ENCODE assay signal across 15 cellular contexts in the genomic region with DNA sequence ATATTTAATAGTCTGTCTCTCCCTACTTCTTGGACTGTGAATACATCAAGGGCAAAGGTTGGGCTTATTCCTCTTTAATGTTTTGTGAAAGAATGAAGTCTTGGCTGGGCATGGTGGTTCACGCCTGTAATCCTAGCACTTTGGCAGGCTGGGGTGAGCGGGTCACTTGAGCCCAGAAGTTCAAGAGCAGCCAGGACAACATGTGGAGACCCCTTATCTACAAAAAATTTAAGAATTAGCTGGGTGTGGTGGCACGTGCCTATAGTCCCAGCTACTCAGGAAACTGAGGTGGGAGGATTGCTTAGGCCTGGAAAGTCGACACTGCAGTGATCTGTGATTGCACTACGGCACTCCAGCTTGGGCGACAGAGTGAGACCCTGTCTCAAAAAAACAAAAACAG. TPM values are rescaled to one million over a fixed set of nuclear protein-coding genes. Genes with fewer than 3 reads are reported as not detected.
DNase-seq lines count a peak whose midpoint lies in the region; ATAC-seq, FAIRE-seq and TF ChIP-seq lines count a peak whose summit lies in the region.
"Had no signal": no experiment of that assay in that cellular context is flagged by ENCODE, and none has a peak within 500 bp of the region (broad histone marks: within the 10 kb centered on the region; RNA-seq: fewer than 3 reads in every experiment).

No MANE protein-coding gene starts in this region.

- TF ChIP-seq CTCF in Panc1 (IDR thresholded peaks at IDR 0.05) (no peak), body of pancreas (IDR thresholded peaks at IDR 0.05) (no peak)

- no peaks in the 10 kb centered on the region for H3K9me3 Mint-ChIP-seq in natural killer cell treated with Interleukin-12 subunit alpha and Interleukin-12 subunit beta and Interleukin-15 and Interleukin-18, amount 100 ng/mL, for 72 hours
- H3K9me3 Mint-ChIP-seq: GM23338 had no signal

- CTCF ChIA-PET in Panc1 (lab: Charles Lee), result interaction anchor here (0.6 to 0.7 kb wide), 3 partner anchors 75 to 1498 kb away, joined by 3 to 4 read pairs (median 4); no protein-coding TSS in a partner anchor

- no peak overlapping the region for H3K4me3 Mint-ChIP-seq in natural killer cell treated with Interleukin-12 subunit alpha and Interleukin-12 subunit beta and Interleukin-15 and Interleukin-18, amount 100 ng/mL, for 72 hours
- H3K4me3 Mint-ChIP-seq: GM23338 had no signal

- peaks cover 33% of the 10 kb centered on the region for H3K4me1 ChIP-seq in Panc1 (ENCODE audit: control insufficient read depth, insufficient read depth, low read length)
- H3K4me1 ChIP-seq in body of pancreas, result peaks cover 31% of the 10 kb centered on the region
- H3K4me1 ChIP-seq in small intestine (ENCODE audit: control insufficient read depth in 2 of 2, insufficient read depth in 1 of 2, low read depth in 1 of 2, low read length in 1 of 2), result peaks cover 6 to 14% of the 10 kb centered on the region in 2 donors

- BruUV-seq in Panc1 (replicated peaks; lab: Mats Ljungman, UMichigan), result no TSS peak

- H3K9me3 ChIP-seq in Panc1 (ENCODE audit: control insufficient read depth, insufficient read depth, low read depth, low read length) (no peaks in the 10 kb centered on the region), body of pancreas (no peaks in the 10 kb centered on the region), small intestine (ENCODE audit: control insufficient read depth, low read depth) (no peaks in the 10 kb centered on the region)

- H3K36me3 ChIP-seq in Panc1 (ENCODE audit: control insufficient read depth, insufficient read depth, low read length), result no peaks in the 10 kb centered on the region
- H3K36me3 ChIP-seq in body of pancreas (replicated peaks in 1 of 2; ENCODE audit: insufficient read depth in 1 of 2, low read depth in 2 of 2), result no peaks in the 10 kb centered on the region
- no peaks in the 10 kb centered on the region for H3K36me3 ChIP-seq in small intestine (ENCODE audit: control insufficient read depth in 2 of 2, insufficient read depth in 2 of 2, low read length in 2 of 2)

- ATAC-seq in Panc1 (no peak), body of pancreas (peak; percentile 18), HG03045 (IDR thresholded peaks at IDR 0.05; ENCODE audit: unreplicated experiment) (no peak), GM21515 (IDR thresholded peaks at IDR 0.05; ENCODE audit: unreplicated experiment) (no peak)
- ATAC-seq in natural killer cell treated with Interleukin-12 subunit alpha and Interleukin-12 subunit beta and Interleukin-15 and Interleukin-18, amount 100 ng/mL, for 72 hours, result no peak
- ATAC-seq: GM23338 had no signal

- H3K4me1 Mint-ChIP-seq in natural killer cell treated with Interleukin-12 subunit alpha and Interleukin-12 subunit beta and Interleukin-15 and Interleukin-18, amount 100 ng/mL, for 72 hours (ENCODE audit: low read depth in 2 of 2), result peaks cover 9 to 11% of the 10 kb centered on the region in 2 donors

- H3K27me3 Mint-ChIP-seq in natural killer cell treated with Interleukin-12 subunit alpha and Interleukin-12 subunit beta and Interleukin-15 and Interleukin-18, amount 100 ng/mL, for 72 hours, result no peaks in the 10 kb centered on the region

- in situ Hi-C loops in Panc1 (cut with HindIII; ENCODE audit: low pct_unique_long_range_greater_than_20kb, low sequenced_read_pairs), result no loop called here

- POLR2A ChIA-PET in Panc1 (lab: Charles Lee), result no interaction called here

- 56 to 60% methylated on average over 6 of the region's 6 CpGs for WGBS in body of pancreas, 2 donors
- WGBS in small intestine, 3 donors, result 32 to 66% (median 40%) methylated on average over 6 of the region's 6 CpGs

- DNase-seq in Panc1 (ENCODE audit: low read depth, low spot score), result no peak
- DNase-seq in body of pancreas, result no peak
- DNase-seq in left kidney (ENCODE audit: low read depth, low spot score), result peak; percentile 34
- DNase-seq in small intestine, result no peak
- DNase-seq in natural killer cell treated with Interleukin-12 subunit alpha and Interleukin-12 subunit beta and Interleukin-15 and Interleukin-18, amount 100 ng/mL, for 72 hours (ENCODE audit: low spot score), result no peak
- DNase-seq: COR-L47; GDM1; HCEC 1CT; NCI-H1105; NCI-H2081 treated with DMSO at 0.1 percent for 48 hours; NK-92 treated with Interleukin-12 subunit alpha and Interleukin-12 subunit beta, amount 100 ng/mL, for 24 hours; Right ventricle myocardium superior had no signal

- no peak overlapping the region for H3K27ac Mint-ChIP-seq in natural killer cell treated with Interleukin-12 subunit alpha and Interleukin-12 subunit beta and Interleukin-15 and Interleukin-18, amount 100 ng/mL, for 72 hours
- H3K27ac Mint-ChIP-seq: GM23338 had no signal

- H3K27ac ChIP-seq in Panc1 (ENCODE audit: low read length) (peak overlapping the region; percentile 26; the same call in 1 of the 2 replicates), body of pancreas (peak overlapping the region; percentile 13 to 73 (median 59)), small intestine (ENCODE audit: low read depth in 1 of 2, low read length in 1 of 2) (peak overlapping the region; percentile 69 to 78)

- no peak for FAIRE-seq in small intestine (lab: Jason Lieb, UNC)

- no peak for TF ChIP-seq POLR2A in body of pancreas (IDR thresholded peaks at IDR 0.05)

- H3K4me3 ChIP-seq in Panc1 (ENCODE audit: low read depth in 2 of 2, low read length in 2 of 2) (no peak overlapping the region), body of pancreas (no peak overlapping the region), small intestine (ENCODE audit: low read depth in 1 of 2, low read length in 2 of 2) (no peak overlapping the region)
- H3K4me3 ChIP-seq: GM23338 had no signal

- intact Hi-C loops in Panc1 (cut with micrococcal nuclease; ENCODE audit: unreplicated experiment) (no loop called here), body of pancreas (cut with DNase I) (no loop called here)

- no peaks in the 10 kb centered on the region for H3K36me3 Mint-ChIP-seq in natural killer cell treated with Interleukin-12 subunit alpha and Interleukin-12 subunit beta and Interleukin-15 and Interleukin-18, amount 100 ng/mL, for 72 hours

- H3K27me3 ChIP-seq in Panc1 (ENCODE audit: control insufficient read depth, insufficient read depth, low read length) (no peaks in the 10 kb centered on the region), body of pancreas (no peaks in the 10 kb centered on the region), small intestine (ENCODE audit: control insufficient read depth in 2 of 2, insufficient read depth in 2 of 2, low read length in 2 of 2) (no peaks in the 10 kb centered on the region)

RNA-seq across cellular contexts. Expression of gene RNF121, which starts 20.2 kb away (rescaled TPM):
- total RNA-seq in Panc1 (2021; ENCODE audit: unreplicated experiment) (69.6 TPM), body of pancreas (10 to 100 TPM; 17.9 to 24.4 TPM)
- 62.4 TPM for polyA plus RNA-seq in Panc1 (2012; ENCODE audit: insufficient read length)
- 10 to 100 TPM; 15.9 to 28.4 (median 18.6) TPM for polyA plus RNA-seq in small intestine
- 10 to 100 TPM; 34.4 to 45.5 TPM for total RNA-seq in natural killer cell treated with Interleukin-12 subunit alpha and Interleukin-12 subunit beta and Interleukin-15 and Interleukin-18, amount 100 ng/mL, for 72 hours

RNA-seq across cellular contexts. Expression of gene XNDC1N, which starts 20.6 kb away (rescaled TPM):
- 11.5 TPM for total RNA-seq in Panc1 (2021; ENCODE audit: unreplicated experiment)
- polyA plus RNA-seq in Panc1 (2012; ENCODE audit: insufficient read length), result 3.2 TPM
- 10 to 100 TPM in 1 of 2 donors, 1 to 10 TPM in 1; 7.3 to 14.5 TPM for total RNA-seq in body of pancreas
- polyA plus RNA-seq in small intestine, result 1 to 10 TPM; 2.7 to 4.9 (median 3.1) TPM
- total RNA-seq in natural killer cell treated with Interleukin-12 subunit alpha and Interleukin-12 subunit beta and Interleukin-15 and Interleukin-18, amount 100 ng/mL, for 72 hours, result 10 to 100 TPM in 1 of 2 donors, 1 to 10 TPM in 1; 9.5 to 29.0 TPM

RNA-seq across cellular contexts. Expression of gene IL18BP, which starts 49.7 kb away (rescaled TPM):
- total RNA-seq in Panc1 (2021; ENCODE audit: unreplicated experiment), result 18.2 TPM
- polyA plus RNA-seq in Panc1 (2012; ENCODE audit: insufficient read length), result 7.9 TPM
- 1 to 10 TPM; 3.1 to 9.6 TPM for total RNA-seq in body of pancreas
- 1 to 10 TPM; 3.2 to 9.6 (median 5.6) TPM for polyA plus RNA-seq in small intestine
- total RNA-seq in natural killer cell treated with Interleukin-12 subunit alpha and Interleukin-12 subunit beta and Interleukin-15 and Interleukin-18, amount 100 ng/mL, for 72 hours, result 10 to 100 TPM; 16.5 to 20.6 TPM
